6 cellular contexts compared by ENCODE assay signal in genomic region chr4:107193989-107194388, GRCh38.
"Had no signal": no experiment of that assay in that cellular context is flagged by ENCODE, and none has a peak within 500 bp of the region (broad histone marks: within the 10 kb centered on the region; RNA-seq: fewer than 3 reads in every experiment).

No MANE protein-coding gene starts in this region.

- H3K4me2 ChIP-seq: GM23338 had no signal

- ATAC-seq: GM23338, K562 had no signal

- H2AFZ ChIP-seq: GM23338 had no signal

- H3K4me3 ChIP-seq: GM23338, K562 had no signal

- DNase-seq: H9, HCEC 1CT, IMR-90, KG1 had no signal
